ENCODE assay signal across 1 cellular context in genomic region chr16:30027588-30028437, GRCh38.
TF ChIP-seq lines count a peak whose summit lies in the region.

No MANE protein-coding gene starts in this region.

TF ChIP-seq in HepG2, 621 proteins besides CTCF, POLR2A, EP300 and RAD21:
- TF ChIP-seq YEATS4 (CRISPR knock-in tag; IDR thresholded peaks at IDR 0.05; ENCODE audit: borderline replicate concordance) (no peak), MAFK (conservative IDR thresholded peaks at IDR 0.05 in 1 of 2, IDR thresholded peaks at IDR 0.05 in 1 of 2; ENCODE audit: low read length in 2 of 2) (peak; percentile 6 to 27; a peak in 1 of 4 replicates), MAZ (IDR thresholded peaks at IDR 0.05; ENCODE audit: borderline replicate concordance, low read depth, low read length) (0 out of 2 replicates have a peak, but pooled peaks have one; percentile 12), MAZ (CRISPR knock-in tag; IDR thresholded peaks at IDR 0.05; ENCODE audit: low read depth) (no peak), ZBTB14 (CRISPR knock-in tag; IDR thresholded peaks at IDR 0.05) (no peak), ZNF564 (CRISPR knock-in tag; IDR thresholded peaks at IDR 0.05) (0 out of 2 replicates have a peak, but pooled peaks have one; percentile 8), ZBTB21 (CRISPR knock-in tag; IDR thresholded peaks at IDR 0.05) (no peak), MAFF (IDR thresholded peaks at IDR 0.05; ENCODE audit: low read depth, low read length) (0 out of 2 replicates have a peak, but pooled peaks have one; percentile 10), NFKB2 (CRISPR knock-in tag; IDR thresholded peaks at IDR 0.05; ENCODE audit: borderline replicate concordance) (no peak)
TF ChIP-seq in HepG2: peak in this region for 4.
